Comparison of ENCODE assay signal across 30 cellular contexts in the genomic region with DNA sequence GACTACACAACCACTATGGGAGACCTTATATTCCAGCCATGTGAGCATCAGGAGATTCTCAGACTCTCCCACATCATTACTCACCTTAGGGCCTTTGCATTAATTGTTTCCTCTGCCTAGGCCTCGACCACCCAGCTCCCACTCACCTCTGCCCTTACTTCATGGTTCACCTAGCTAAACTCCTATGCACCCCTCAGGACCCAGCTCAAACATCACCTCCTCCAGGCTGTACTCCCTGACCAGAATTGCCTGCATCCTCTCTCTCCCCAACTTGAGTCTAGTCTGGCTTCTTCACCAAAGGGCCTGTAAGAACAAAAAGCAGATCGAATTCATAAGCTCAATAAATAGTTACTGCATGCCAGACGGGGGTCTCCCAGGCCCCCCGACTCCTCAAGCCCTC.
"Had no signal": no experiment of that assay in that cellular context is flagged by ENCODE, and none has a peak within 500 bp of the region (broad histone marks: within the 10 kb centered on the region; RNA-seq: fewer than 3 reads in every experiment).

No MANE protein-coding gene starts in this region.

- H3K27me3 Mint-ChIP-seq: activated CD8-positive, alpha-beta T cell treated with anti-CD3 and anti-CD28 coated beads for 36 hours; activated naive CD8-positive, alpha-beta T cell had no signal

- ATAC-seq: activated CD4-positive, CD25-positive, alpha-beta regulatory T cell treated with anti-CD3 and anti-CD28 coated beads, Interleukin-2, amount 50 U/mL, for 24 hours; activated CD8-positive, alpha-beta T cell treated with anti-CD3 and anti-CD28 coated beads for 36 hours; activated T-cell treated with anti-CD3 and anti-CD28 coated beads, Interleukin-2, amount 50 U/mL, for 4 hours; foreskin keratinocyte; gastrocnemius medialis; heart left ventricle had no signal

- H3K4me3 ChIP-seq: coronary artery, dorsolateral prefrontal cortex, esophagus muscularis mucosa, gastrocnemius medialis, heart left ventricle had no signal

- H3K36me3 ChIP-seq: brain microvascular endothelial cell, esophagus muscularis mucosa, gastrocnemius medialis, heart left ventricle, WERI-Rb-1 had no signal

- H3K27me3 ChIP-seq: brain microvascular endothelial cell, dorsolateral prefrontal cortex, esophagus muscularis mucosa, gastrocnemius medialis, heart left ventricle had no signal

- H3K4me1 ChIP-seq: foreskin keratinocyte, gastrocnemius medialis, heart left ventricle had no signal

- H3K27ac Mint-ChIP-seq: activated B cell treated with CpG ODN at 0.5 μM for 24 hours; activated CD8-positive, alpha-beta T cell treated with anti-CD3 and anti-CD28 coated beads for 36 hours; activated naive CD4-positive, alpha-beta T cell treated with anti-CD3 and anti-CD28 coated beads, Interleukin-2, amount 10 ng/mL, durations not matched to agents 7 days and 5 days; activated naive CD8-positive, alpha-beta T cell; activated T-helper 2 cell treated with anti-CD3 and anti-CD28 coated beads, Interferon-gamma antibody, Interleukin-2, Interleukin-4, amounts not matched to agents 10 μg/mL and 5 μg/mL and 100 μg/mL, durations not matched to agents 14 hours and 24 hours and 36 hours; dendritic cell treated with granulocyte-macrophage colony-stimulating factor and Interleukin-4, amounts not matched to agents 40 ng/mL and 50 ng/mL, for 4 days; endodermal cell had no signal

- H3K9me3 Mint-ChIP-seq: activated B cell treated with CpG ODN at 0.5 μM for 24 hours; activated CD8-positive, alpha-beta T cell treated with anti-CD3 and anti-CD28 coated beads for 36 hours; activated naive CD4-positive, alpha-beta T cell treated with anti-CD3 and anti-CD28 coated beads, Interleukin-2, amount 10 ng/mL, durations not matched to agents 7 days and 5 days; activated T-cell treated with anti-CD3 and anti-CD28 coated beads, Interleukin-2, amount 50 U/mL, for 4 hours; activated T-helper 2 cell treated with anti-CD3 and anti-CD28 coated beads, Interferon-gamma antibody, Interleukin-2, Interleukin-4, amounts not matched to agents 10 μg/mL and 5 μg/mL and 100 μg/mL, durations not matched to agents 14 hours and 24 hours and 36 hours; central memory CD8-positive, alpha-beta T cell; dendritic cell treated with granulocyte-macrophage colony-stimulating factor and Interleukin-4, amounts not matched to agents 40 ng/mL and 50 ng/mL, for 4 days; endodermal cell had no signal

- DNase-seq: activated B cell treated with CpG ODN at 0.5 μM for 24 hours; activated CD4-positive, alpha-beta T cell treated with anti-CD3 and anti-CD28 coated beads, Interleukin-2, amount 50 U/mL, for 1 hour; activated CD8-positive, alpha-beta memory T cell treated with anti-CD3 and anti-CD28 coated beads for 24 hours; activated CD8-positive, alpha-beta T cell treated with anti-CD3 and anti-CD28 coated beads for 36 hours; activated effector memory CD4-positive, alpha-beta T cell treated with anti-CD3 and anti-CD28 coated beads, Interleukin-2, amount 50 U/mL, for 16 hours; activated naive CD4-positive, alpha-beta T cell treated with anti-CD3 and anti-CD28 coated beads, Interleukin-2, amount 10 ng/mL, durations not matched to agents 7 days and 5 days; activated T-cell treated with anti-CD3 and anti-CD28 coated beads, Interleukin-2, amount 50 U/mL, for 4 hours; amniotic stem cell; anterior cingulate cortex; brain microvascular endothelial cell; dorsolateral prefrontal cortex; effector memory CD4-positive, alpha-beta T cell; endodermal cell; erythroblast; gastrocnemius medialis; glutamatergic neuron; heart left ventricle; hypothalamus; T-helper 2 cell; WERI-Rb-1 had no signal

- H3K4me1 Mint-ChIP-seq: activated B cell treated with CpG ODN at 0.5 μM for 24 hours; activated naive CD4-positive, alpha-beta T cell treated with anti-CD3 and anti-CD28 coated beads, Interleukin-2, amount 10 ng/mL, durations not matched to agents 7 days and 5 days; central memory CD8-positive, alpha-beta T cell had no signal

- H3K9me3 ChIP-seq: esophagus muscularis mucosa, gastrocnemius medialis, heart left ventricle had no signal

- H3K27ac ChIP-seq: brain microvascular endothelial cell, coronary artery, dorsolateral prefrontal cortex, esophagus muscularis mucosa, foreskin keratinocyte, gastrocnemius medialis, heart left ventricle, WERI-Rb-1 had no signal

- H3K36me3 Mint-ChIP-seq: activated naive CD4-positive, alpha-beta T cell treated with anti-CD3 and anti-CD28 coated beads, Interleukin-2, amount 10 ng/mL, durations not matched to agents 7 days and 5 days; activated naive CD8-positive, alpha-beta T cell had no signal

- FAIRE-seq: astrocyte, bronchial epithelial cell had no signal

- H3K4me3 Mint-ChIP-seq: activated B cell treated with CpG ODN at 0.5 μM for 24 hours; activated CD8-positive, alpha-beta T cell treated with anti-CD3 and anti-CD28 coated beads for 36 hours; activated naive CD4-positive, alpha-beta T cell treated with anti-CD3 and anti-CD28 coated beads, Interleukin-2, amount 10 ng/mL, durations not matched to agents 7 days and 5 days; activated naive CD8-positive, alpha-beta T cell; activated T-cell treated with anti-CD3 and anti-CD28 coated beads, Interleukin-2, amount 50 U/mL, for 4 hours; central memory CD8-positive, alpha-beta T cell; dendritic cell treated with granulocyte-macrophage colony-stimulating factor and Interleukin-4, amounts not matched to agents 40 ng/mL and 50 ng/mL, for 4 days; endodermal cell had no signal
